ENCODE assay signal across 1 cellular context in the genomic region with DNA sequence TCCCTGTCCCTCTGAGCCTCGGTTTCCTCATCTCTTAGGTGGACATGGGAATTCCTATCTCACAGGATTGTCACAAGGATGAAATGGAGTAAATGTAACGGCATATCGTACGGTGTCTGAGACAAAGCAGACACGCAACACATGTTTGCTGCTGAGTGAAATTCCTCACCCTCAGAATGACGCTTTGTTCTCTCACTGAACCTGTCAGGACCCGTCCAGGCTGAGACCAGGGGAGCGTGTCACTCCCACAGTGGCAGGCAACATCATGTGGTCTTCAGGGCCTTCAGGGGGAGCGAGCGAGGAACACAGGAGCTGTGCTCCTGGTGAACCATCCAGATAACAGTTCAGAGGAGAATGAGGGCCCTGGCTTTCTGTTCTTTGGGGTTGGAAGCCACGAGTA.
TF ChIP-seq lines count a peak whose summit lies in the region.

No MANE protein-coding gene starts in this region.

TF ChIP-seq in HepG2, 621 proteins besides CTCF, POLR2A, EP300 and RAD21:
- TF ChIP-seq ZNF546 (CRISPR knock-in tag; conservative IDR thresholded peaks at IDR 0.05) (no peak), ZEB1 (IDR thresholded peaks at IDR 0.05; ENCODE audit: insufficient replicate concordance, low read depth) (no peak), FLYWCH1 (CRISPR knock-in tag; IDR thresholded peaks at IDR 0.05) (no peak), TBX3 (IDR thresholded peaks at IDR 0.05; ENCODE audit: borderline replicate concordance) (no peak), REPIN1 (CRISPR knock-in tag; IDR thresholded peaks at IDR 0.05; ENCODE audit: borderline replicate concordance, low read depth) (no peak)
TF ChIP-seq in HepG2: peak in this region for 0.
